Comparison of ENCODE assay signal across 1 cellular context in genomic region chr1:27915082-27915575, GRCh38.
TF ChIP-seq lines count a peak whose summit lies in the region.

No MANE protein-coding gene starts in this region.

TF ChIP-seq in K562, 482 proteins besides CTCF, POLR2A, EP300 and RAD21 (continued from another document and continues in another):
- TF ChIP-seq ZBTB34 (CRISPR knock-in tag; IDR thresholded peaks at IDR 0.05) (no peak), MYC (IDR thresholded peaks at IDR 0.05; ENCODE audit: low read depth, low read length) (no peak), MYC (CRISPR knock-in tag; IDR thresholded peaks at IDR 0.05; ENCODE audit: borderline replicate concordance, low read depth) (no peak), CTCFL (IDR thresholded peaks at IDR 0.05; ENCODE audit: borderline replicate concordance, insufficient read depth, low read depth, low read length, poor library complexity, severe bottlenecking) (no peak), E2F3 (CRISPR knock-in tag; IDR thresholded peaks at IDR 0.05) (no peak), ZNF639 (CRISPR knock-in tag; conservative IDR thresholded peaks at IDR 0.05 in 1 of 2, IDR thresholded peaks at IDR 0.05 in 1 of 2) (no peak; a peak in 1 of 4 replicates), EP400 (IDR thresholded peaks at IDR 0.05) (no peak), HNRNPLL (IDR thresholded peaks at IDR 0.05; ENCODE audit: low read depth, low read length, poor library complexity, severe bottlenecking) (no peak), RNF2 (IDR thresholded peaks at IDR 0.05) (peak; percentile 33; the same call in 1 of the 2 replicates), ZNF740 (CRISPR knock-in tag; IDR thresholded peaks at IDR 0.05) (no peak), ZNF740 (tag; IDR thresholded peaks at IDR 0.05) (no peak), U2AF1 (optimal IDR thresholded peaks at IDR 0.05; ENCODE audit: low read depth, low read length) (no peak), TEAD2 (tag; IDR thresholded peaks at IDR 0.05) (no peak), ZNF146 (CRISPR knock-in tag; IDR thresholded peaks at IDR 0.05; ENCODE audit: unreplicated experiment) (no peak), GATAD2B (IDR thresholded peaks at IDR 0.05; ENCODE audit: borderline replicate concordance) (no peak), ZC3H4 (CRISPR knock-in tag; IDR thresholded peaks at IDR 0.05; ENCODE audit: borderline replicate concordance) (no peak), E4F1 (CRISPR knock-in tag; IDR thresholded peaks at IDR 0.05; ENCODE audit: borderline replicate concordance) (no peak), NFE2L1 (tag; IDR thresholded peaks at IDR 0.05; ENCODE audit: borderline replicate concordance, low read depth) (no peak), GTF2B (IDR thresholded peaks at IDR 0.05; ENCODE audit: extremely low read depth, insufficient read length) (no peak), SUPT5H (IDR thresholded peaks at IDR 0.05) (no peak), CEBPG (CRISPR knock-in tag; IDR thresholded peaks at IDR 0.05) (no peak), CEBPG (tag; conservative IDR thresholded peaks at IDR 0.05 in 1 of 2, IDR thresholded peaks at IDR 0.05 in 1 of 2) (no peak), E2F4 (CRISPR knock-in tag; IDR thresholded peaks at IDR 0.05; ENCODE audit: low read depth) (no peak), HMG20B (CRISPR knock-in tag; IDR thresholded peaks at IDR 0.05) (no peak), HNRNPL (IDR thresholded peaks at IDR 0.05; ENCODE audit: low read depth, low read length) (no peak), FOXP1 (CRISPR knock-in tag; IDR thresholded peaks at IDR 0.05) (no peak), KDM4B (IDR thresholded peaks at IDR 0.05; ENCODE audit: borderline replicate concordance in 2 of 2, low read depth in 1 of 2) (no peak), CHAMP1 (IDR thresholded peaks at IDR 0.05) (no peak), ZFP30 (CRISPR knock-in tag; IDR thresholded peaks at IDR 0.05; ENCODE audit: borderline replicate concordance) (no peak), ZKSCAN1 (IDR thresholded peaks at IDR 0.05; ENCODE audit: low read depth, low read length) (no peak), ZNF445 (CRISPR knock-in tag; IDR thresholded peaks at IDR 0.05; ENCODE audit: low read depth) (no peak), ARID4B (CRISPR knock-in tag; IDR thresholded peaks at IDR 0.05) (no peak), ARID3B (CRISPR knock-in tag; IDR thresholded peaks at IDR 0.05; ENCODE audit: borderline replicate concordance) (no peak), TSHZ1 (CRISPR knock-in tag; IDR thresholded peaks at IDR 0.05) (no peak), RFX1 (IDR thresholded peaks at IDR 0.05) (no peak), ZFP36 (IDR thresholded peaks at IDR 0.05; ENCODE audit: low read depth, low read length, partially characterized antibody) (no peak)
